8 cellular contexts compared by ENCODE assay signal in genomic region chr1:19645544-19646252, GRCh38. TPM values are rescaled to one million over a fixed set of nuclear protein-coding genes. Genes with fewer than 3 reads are reported as not detected.
DNase-seq lines count a peak whose midpoint lies in the region; ATAC-seq and TF ChIP-seq lines count a peak whose summit lies in the region.

No MANE protein-coding gene starts in this region.

- H3K4me1 ChIP-seq in HUES48 (ENCODE audit: control insufficient read depth, insufficient read depth, low read length) (peaks cover 7% of the 10 kb centered on the region; the same call in 1 of the 2 replicates), ascending aorta (peaks cover 23 to 44% of the 10 kb centered on the region in 2 donors), spleen (peaks cover 7 to 58% (median 36%) of the 10 kb centered on the region in 6 donors)

- H3K27me3 ChIP-seq in HUES48 (ENCODE audit: control insufficient read depth, insufficient read depth, low read length) (peaks cover 44% of the 10 kb centered on the region), ascending aorta (no peaks in the 10 kb centered on the region), spleen (replicated peaks in 1 of 7) (peaks cover 0 to 67% (median 25%) of the 10 kb centered on the region in 7 donors)

- ATAC-seq in GM18907 (IDR thresholded peaks at IDR 0.05; ENCODE audit: unreplicated experiment) = no peak

- H3K4me3 ChIP-seq in HUES48 (ENCODE audit: low read depth, low read length) = peak overlapping the region; percentile 75
- H3K4me3 ChIP-seq in ascending aorta = peak overlapping the region; percentile 67 to 75
- peak overlapping the region; percentile 41 to 78 (median 54) for H3K4me3 ChIP-seq in spleen

- no peaks in the 10 kb centered on the region for H3K9me3 ChIP-seq in HUES48 (ENCODE audit: control insufficient read depth, insufficient read depth, low read length)
- no peaks in the 10 kb centered on the region for H3K9me3 ChIP-seq in ascending aorta
- H3K9me3 ChIP-seq in spleen = no peaks in the 10 kb centered on the region

- H3K27ac ChIP-seq in HUES48 (ENCODE audit: low read depth, low read length) (no peak overlapping the region), ascending aorta (peak overlapping the region; percentile 90 to 91), spleen (peak overlapping the region in 4 of 8 donors; percentile 66 to 82 (median 70))

- no peak overlapping the region for H3K9ac ChIP-seq in HUES48 (ENCODE audit: low read depth, low read length)

- DNase-seq in ascending aorta (ENCODE audit: low spot score in 2 of 2) (no peak), iPS-NIHi11 (ENCODE audit: low spot score) (peak; percentile 21), spleen (no peak), NOMO-1 treated with dmso at 0.1 percent for 144 hours (lab: John Stamatoyannopoulos, UW; ENCODE audit: unreplicated experiment) (no peak), medulla oblongata (ENCODE audit: extremely low spot score) (no peak)
- DNase-seq in NK-92 treated with Interleukin-12 subunit alpha and Interleukin-12 subunit beta, amount 100 ng/mL, for 24 hours (lab: John Stamatoyannopoulos, UW) = no peak

- TF ChIP-seq CTCF in ascending aorta (IDR thresholded peaks at IDR 0.05) (no peak), spleen (IDR thresholded peaks at IDR 0.05 in 8 of 11, conservative IDR thresholded peaks at IDR 0.05 in 3 of 11) (no peak)

- TF ChIP-seq POLR2A in spleen (IDR thresholded peaks at IDR 0.05) = no peak

- H3K36me3 ChIP-seq in HUES48 (ENCODE audit: control insufficient read depth, insufficient read depth, low read length) (no peaks in the 10 kb centered on the region), ascending aorta (no peaks in the 10 kb centered on the region), spleen (no peaks in the 10 kb centered on the region)

- intact Hi-C loops in ascending aorta (cut with DNase I) = loop anchor here (2.0 kb wide), 3 partner anchors 49 to 333 kb away; partner anchors contain the start of genes AKR7A2, CAPZB and SLC66A1
- intact Hi-C loops in spleen (cut with DNase I; ENCODE audit: low total_unique reads) = no loop called here

- WGBS in spleen, 5 donors = 45 to 71% (median 54%) methylated on average over 6 to 24 of the region's 24 CpGs

RNA-seq across cellular contexts. Expression of gene NBL1, which starts 1.6 kb away (rescaled TPM):
- 157 TPM for total RNA-seq in ascending aorta
- 10 to 100 TPM in 6 of 7 donors, 1 to 10 TPM in 1; 9.9 to 50.1 (median 18.6) TPM for total RNA-seq in spleen
- polyA plus RNA-seq in spleen = 10 to 100 TPM; 16.4 to 26.8 (median 16.6) TPM

RNA-seq across cellular contexts. Expression of gene HTR6, which starts 19.0 kb away (rescaled TPM):
- total RNA-seq in ascending aorta (not detected), spleen (under 1 TPM in 2 of 7 donors, not detected in 5; 0.13 to 0.47 TPM)
- under 1 TPM in 1 of 3 donors, not detected in 2; 0.06 TPM for polyA plus RNA-seq in spleen
